ENCODE assay signal across 2 cellular contexts in the genomic region with DNA sequence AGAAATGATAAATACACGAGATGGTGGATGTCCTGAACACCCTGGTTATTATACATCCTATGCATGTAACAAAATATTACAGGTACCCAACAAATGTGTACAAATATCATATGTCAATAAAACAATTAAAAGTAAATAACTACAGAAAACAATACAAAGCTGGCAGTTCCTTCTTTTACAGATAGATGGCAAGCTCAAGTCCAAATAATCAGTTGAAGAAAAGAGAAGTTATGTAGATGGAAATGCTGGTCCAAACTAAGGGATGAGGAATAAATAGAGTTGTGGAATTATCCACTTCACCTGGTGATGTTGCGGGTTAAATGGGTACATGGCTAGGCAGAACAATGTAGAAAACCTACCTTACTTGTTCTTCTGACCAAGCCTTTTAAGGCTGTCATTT.
TF ChIP-seq lines count a peak whose summit lies in the region.

No MANE protein-coding gene starts in this region.

TF ChIP-seq in SK-N-SH, 30 proteins besides CTCF, POLR2A, EP300 and RAD21 (continued from another document):
- TF ChIP-seq, protein P1, sequence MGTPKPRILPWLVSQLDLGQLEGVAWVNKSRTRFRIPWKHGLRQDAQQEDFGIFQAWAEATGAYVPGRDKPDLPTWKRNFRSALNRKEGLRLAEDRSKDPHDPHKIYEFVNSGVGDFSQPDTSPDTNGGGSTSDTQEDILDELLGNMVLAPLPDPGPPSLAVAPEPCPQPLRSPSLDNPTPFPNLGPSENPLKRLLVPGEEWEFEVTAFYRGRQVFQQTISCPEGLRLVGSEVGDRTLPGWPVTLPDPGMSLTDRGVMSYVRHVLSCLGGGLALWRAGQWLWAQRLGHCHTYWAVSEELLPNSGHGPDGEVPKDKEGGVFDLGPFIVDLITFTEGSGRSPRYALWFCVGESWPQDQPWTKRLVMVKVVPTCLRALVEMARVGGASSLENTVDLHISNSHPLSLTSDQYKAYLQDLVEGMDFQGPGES (IDR thresholded peaks at IDR 0.05; ENCODE audit: low read depth, low read length) = no peak

TF ChIP-seq in SK-N-SH treated with all-trans-retinoic acid at 6 μM for 48 hours, 23 proteins besides CTCF, POLR2A, EP300 and RAD21 (continued from another document):
- TF ChIP-seq ESRRG (CRISPR knock-in tag; IDR thresholded peaks at IDR 0.05) (no peak), ISL1 (CRISPR knock-in tag; IDR thresholded peaks at IDR 0.05) (no peak), TOX (CRISPR knock-in tag; IDR thresholded peaks at IDR 0.05; ENCODE audit: borderline replicate concordance) (no peak), CSDC2 (CRISPR knock-in tag; IDR thresholded peaks at IDR 0.05) (no peak), TCF4 (CRISPR knock-in tag; IDR thresholded peaks at IDR 0.05; ENCODE audit: borderline replicate concordance) (no peak), ZFP3 (CRISPR knock-in tag; IDR thresholded peaks at IDR 0.05) (no peak), ZNF8 (CRISPR knock-in tag; IDR thresholded peaks at IDR 0.05) (no peak), ZNF565 (CRISPR knock-in tag; conservative IDR thresholded peaks at IDR 0.05; ENCODE audit: low read depth) (no peak)
- TF ChIP-seq, protein P2, sequence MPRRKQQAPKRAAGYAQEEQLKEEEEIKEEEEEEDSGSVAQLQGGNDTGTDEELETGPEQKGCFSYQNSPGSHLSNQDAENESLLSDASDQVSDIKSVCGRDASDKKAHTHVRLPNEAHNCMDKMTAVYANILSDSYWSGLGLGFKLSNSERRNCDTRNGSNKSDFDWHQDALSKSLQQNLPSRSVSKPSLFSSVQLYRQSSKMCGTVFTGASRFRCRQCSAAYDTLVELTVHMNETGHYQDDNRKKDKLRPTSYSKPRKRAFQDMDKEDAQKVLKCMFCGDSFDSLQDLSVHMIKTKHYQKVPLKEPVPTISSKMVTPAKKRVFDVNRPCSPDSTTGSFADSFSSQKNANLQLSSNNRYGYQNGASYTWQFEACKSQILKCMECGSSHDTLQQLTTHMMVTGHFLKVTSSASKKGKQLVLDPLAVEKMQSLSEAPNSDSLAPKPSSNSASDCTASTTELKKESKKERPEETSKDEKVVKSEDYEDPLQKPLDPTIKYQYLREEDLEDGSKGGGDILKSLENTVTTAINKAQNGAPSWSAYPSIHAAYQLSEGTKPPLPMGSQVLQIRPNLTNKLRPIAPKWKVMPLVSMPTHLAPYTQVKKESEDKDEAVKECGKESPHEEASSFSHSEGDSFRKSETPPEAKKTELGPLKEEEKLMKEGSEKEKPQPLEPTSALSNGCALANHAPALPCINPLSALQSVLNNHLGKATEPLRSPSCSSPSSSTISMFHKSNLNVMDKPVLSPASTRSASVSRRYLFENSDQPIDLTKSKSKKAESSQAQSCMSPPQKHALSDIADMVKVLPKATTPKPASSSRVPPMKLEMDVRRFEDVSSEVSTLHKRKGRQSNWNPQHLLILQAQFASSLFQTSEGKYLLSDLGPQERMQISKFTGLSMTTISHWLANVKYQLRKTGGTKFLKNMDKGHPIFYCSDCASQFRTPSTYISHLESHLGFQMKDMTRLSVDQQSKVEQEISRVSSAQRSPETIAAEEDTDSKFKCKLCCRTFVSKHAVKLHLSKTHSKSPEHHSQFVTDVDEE (CRISPR knock-in tag; IDR thresholded peaks at IDR 0.05) = no peak
- TF ChIP-seq, protein P3, sequence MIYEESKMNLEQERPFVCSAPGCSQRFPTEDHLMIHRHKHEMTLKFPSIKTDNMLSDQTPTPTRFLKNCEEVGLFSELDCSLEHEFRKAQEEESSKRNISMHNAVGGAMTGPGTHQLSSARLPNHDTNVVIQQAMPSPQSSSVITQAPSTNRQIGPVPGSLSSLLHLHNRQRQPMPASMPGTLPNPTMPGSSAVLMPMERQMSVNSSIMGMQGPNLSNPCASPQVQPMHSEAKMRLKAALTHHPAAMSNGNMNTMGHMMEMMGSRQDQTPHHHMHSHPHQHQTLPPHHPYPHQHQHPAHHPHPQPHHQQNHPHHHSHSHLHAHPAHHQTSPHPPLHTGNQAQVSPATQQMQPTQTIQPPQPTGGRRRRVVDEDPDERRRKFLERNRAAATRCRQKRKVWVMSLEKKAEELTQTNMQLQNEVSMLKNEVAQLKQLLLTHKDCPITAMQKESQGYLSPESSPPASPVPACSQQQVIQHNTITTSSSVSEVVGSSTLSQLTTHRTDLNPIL (CRISPR knock-in tag; IDR thresholded peaks at IDR 0.05; ENCODE audit: low read depth) = no peak
- TF ChIP-seq, protein P4, sequence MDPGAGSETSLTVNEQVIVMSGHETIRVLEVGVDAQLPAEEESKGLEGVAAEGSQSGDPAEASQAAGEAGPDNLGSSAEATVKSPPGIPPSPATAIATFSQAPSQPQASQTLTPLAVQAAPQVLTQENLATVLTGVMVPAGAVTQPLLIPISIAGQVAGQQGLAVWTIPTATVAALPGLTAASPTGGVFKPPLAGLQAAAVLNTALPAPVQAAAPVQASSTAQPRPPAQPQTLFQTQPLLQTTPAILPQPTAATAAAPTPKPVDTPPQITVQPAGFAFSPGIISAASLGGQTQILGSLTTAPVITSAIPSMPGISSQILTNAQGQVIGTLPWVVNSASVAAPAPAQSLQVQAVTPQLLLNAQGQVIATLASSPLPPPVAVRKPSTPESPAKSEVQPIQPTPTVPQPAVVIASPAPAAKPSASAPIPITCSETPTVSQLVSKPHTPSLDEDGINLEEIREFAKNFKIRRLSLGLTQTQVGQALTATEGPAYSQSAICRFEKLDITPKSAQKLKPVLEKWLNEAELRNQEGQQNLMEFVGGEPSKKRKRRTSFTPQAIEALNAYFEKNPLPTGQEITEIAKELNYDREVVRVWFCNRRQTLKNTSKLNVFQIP (CRISPR knock-in tag; IDR thresholded peaks at IDR 0.05; ENCODE audit: borderline replicate concordance, low read depth) = no peak
TF ChIP-seq in SK-N-SH treated with all-trans-retinoic acid at 6 μM for 48 hours: peak in this region for 0.
